9 cellular contexts compared by ENCODE assay signal in genomic region chr2:236545814-236546480, GRCh38. TPM values are rescaled to one million over a fixed set of nuclear protein-coding genes. Genes with fewer than 3 reads are reported as not detected.
DNase-seq lines count a peak whose midpoint lies in the region; ATAC-seq and TF ChIP-seq lines count a peak whose summit lies in the region.
"Had no signal": no experiment of that assay in that cellular context is flagged by ENCODE, and none has a peak within 500 bp of the region (broad histone marks: within the 10 kb centered on the region; RNA-seq: fewer than 3 reads in every experiment).

No MANE protein-coding gene starts in this region.

- POLR2A ChIA-PET in activated B cell treated with CpG ODN at 0.5 μM for 24 hours (lab: Charles Lee), result interaction anchor here (1.0 to 5.9 kb wide), 8 partner anchors 9 to 540 kb away, joined by 3 to 90 read pairs (median 8); partner anchors contain the start of genes ACKR3 and COPS8

- H3K27me3 Mint-ChIP-seq in activated B cell treated with CpG ODN at 0.5 μM for 24 hours, result no peaks in the 10 kb centered on the region

- TF ChIP-seq CTCF in activated B cell treated with CpG ODN at 0.5 μM for 24 hours (IDR thresholded peaks at IDR 0.05), result no peak

- peaks cover 9% of the 10 kb centered on the region for H3K36me3 Mint-ChIP-seq in activated B cell treated with CpG ODN at 0.5 μM for 24 hours (ENCODE audit: low read depth)

- ATAC-seq in HG03045 (IDR thresholded peaks at IDR 0.05; ENCODE audit: unreplicated experiment) (peak; percentile 62), activated B cell treated with CpG ODN at 0.5 μM for 24 hours (ENCODE audit: low read depth) (peak; percentile 57), SK-N-SH treated with all-trans-retinoic acid at 6 μM for 48 hours (no peak)

- peak; percentile 29 for DNase-seq in stimulated activated CD4-positive, alpha-beta T cell treated with anti-CD3 and anti-CD28 coated beads, Interleukin-4, amount 100 ng/mL, for 24 hours
- DNase-seq in stimulated activated CD4-positive, alpha-beta T cell treated with anti-CD3 and anti-CD28 coated beads, Interleukin-1b, Interleukin-23, amount 100 ng/mL, for 48 hours, result no peak
- DNase-seq in activated B cell treated with CpG ODN at 0.5 μM for 24 hours (no peak), NCI-H1105 (lab: John Stamatoyannopoulos, UW) (no peak), NCI-H2196 treated with DMSO at 0.1 percent for 48 hours (lab: John Stamatoyannopoulos, UW; ENCODE audit: unreplicated experiment) (no peak), SHP77 (lab: John Stamatoyannopoulos, UW) (no peak)
- DNase-seq: stimulated activated CD4-positive, alpha-beta T cell treated with anti-CD3 and anti-CD28 coated beads, Interleukin-2, amount 100 ng/mL, for 48 hours had no signal

- peaks cover 3% of the 10 kb centered on the region for H3K9me3 Mint-ChIP-seq in activated B cell treated with CpG ODN at 0.5 μM for 24 hours

- CTCF ChIA-PET in activated B cell treated with CpG ODN at 0.5 μM for 24 hours (lab: Charles Lee), result interaction anchor here (1.7 to 5.9 kb wide), 2 partner anchors 23 to 33 kb away, joined by 11 to 43 read pairs; partner anchors contain the start of gene ACKR3

- H3K4me3 Mint-ChIP-seq in activated B cell treated with CpG ODN at 0.5 μM for 24 hours, result peak overlapping the region; percentile 78

- H3K4me1 Mint-ChIP-seq in activated B cell treated with CpG ODN at 0.5 μM for 24 hours, result peaks cover 78% of the 10 kb centered on the region

- intact Hi-C loops in activated B cell treated with CpG ODN at 0.5 μM for 24 hours (cut with micrococcal nuclease), result loop anchor here (1.0 to 10.0 kb wide), 5 partner anchors 9 to 1059 kb away; partner anchors contain the start of gene ACKR3

- peak overlapping the region; percentile 98 for H3K27ac Mint-ChIP-seq in activated B cell treated with CpG ODN at 0.5 μM for 24 hours

TF ChIP-seq in SK-N-SH treated with all-trans-retinoic acid at 6 μM for 48 hours, 23 proteins besides CTCF, POLR2A, EP300 and RAD21:
- TF ChIP-seq TCF4 (CRISPR knock-in tag; IDR thresholded peaks at IDR 0.05; ENCODE audit: borderline replicate concordance), result no peak
- no peak for TF ChIP-seq ZC3H10 (CRISPR knock-in tag; IDR thresholded peaks at IDR 0.05)
- TF ChIP-seq CSDC2 (CRISPR knock-in tag; IDR thresholded peaks at IDR 0.05), result no peak
- no peak for TF ChIP-seq PPARA (CRISPR knock-in tag; IDR thresholded peaks at IDR 0.05; ENCODE audit: borderline replicate concordance)
- TF ChIP-seq ZFP30 (CRISPR knock-in tag; IDR thresholded peaks at IDR 0.05), result no peak
- TF ChIP-seq GLIS3 (CRISPR knock-in tag; IDR thresholded peaks at IDR 0.05), result no peak
- no peak for TF ChIP-seq TSHZ2 (CRISPR knock-in tag; IDR thresholded peaks at IDR 0.05)
- TF ChIP-seq ARNTL (CRISPR knock-in tag; IDR thresholded peaks at IDR 0.05; ENCODE audit: borderline replicate concordance, low read depth), result no peak
- TF ChIP-seq OSR1 (CRISPR knock-in tag; IDR thresholded peaks at IDR 0.05), result no peak
- no peak for TF ChIP-seq ZNF8 (CRISPR knock-in tag; IDR thresholded peaks at IDR 0.05)
- TF ChIP-seq RARB (CRISPR knock-in tag; IDR thresholded peaks at IDR 0.05), result no peak
- no peak for TF ChIP-seq CSRNP3 (CRISPR knock-in tag; IDR thresholded peaks at IDR 0.05)
- TF ChIP-seq BACH2 (CRISPR knock-in tag; IDR thresholded peaks at IDR 0.05; ENCODE audit: borderline replicate concordance), result no peak
- no peak for TF ChIP-seq TOX (CRISPR knock-in tag; IDR thresholded peaks at IDR 0.05; ENCODE audit: borderline replicate concordance)
- TF ChIP-seq ZFP3 (CRISPR knock-in tag; IDR thresholded peaks at IDR 0.05), result no peak
- TF ChIP-seq SNAI2 (CRISPR knock-in tag; IDR thresholded peaks at IDR 0.05), result no peak

RNA-seq across cellular contexts. Expression of gene ACKR3, which starts 23.7 kb away (rescaled TPM):
- 5.8 and 6.6 TPM in 2 replicates for total RNA-seq in activated B cell treated with CpG ODN at 0.5 μM for 24 hours
